Comparison of ENCODE assay signal across 2 cellular contexts in the genomic region with DNA sequence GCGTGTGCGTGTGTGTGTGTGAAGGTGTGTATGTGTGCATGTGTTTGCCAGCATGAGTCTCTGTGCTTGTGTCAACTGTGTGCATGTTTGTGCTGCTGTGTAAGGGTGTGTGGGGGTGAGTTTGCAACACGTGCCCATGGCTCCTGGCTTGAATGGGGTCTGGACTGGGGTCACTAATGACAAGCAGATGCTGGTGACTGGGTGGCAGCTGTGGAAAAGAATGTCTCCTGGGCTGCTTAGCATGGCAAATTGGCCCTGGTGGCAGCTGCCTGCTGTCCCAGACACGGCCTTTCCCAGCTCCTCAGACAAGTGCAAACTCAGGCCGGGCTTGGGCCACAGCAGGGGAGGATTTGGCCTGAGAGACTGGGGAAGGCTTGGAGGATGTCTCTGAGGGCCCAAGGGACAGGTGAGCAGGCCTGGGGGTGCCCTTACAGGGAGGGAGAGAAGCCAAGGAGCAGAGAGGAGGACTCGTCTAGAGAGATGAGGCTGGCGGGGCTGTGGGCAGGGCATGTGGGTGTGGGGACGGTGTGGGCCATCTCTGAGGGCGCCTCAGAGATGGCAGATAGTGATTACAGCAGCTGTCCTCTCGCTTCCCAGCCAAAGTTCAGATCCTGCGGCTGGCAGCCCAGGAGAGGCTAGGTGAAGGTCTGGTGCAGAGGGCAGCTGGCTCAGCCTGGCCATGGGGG.
TF ChIP-seq lines count a peak whose summit lies in the region.

No MANE protein-coding gene starts in this region.

TF ChIP-seq in HEK293, 187 proteins besides CTCF, POLR2A, EP300 and RAD21:
- TF ChIP-seq ZNF423 (tag by site-specific recombination; IDR thresholded peaks at IDR 0.05) (no peak), ZFP41 (tag by site-specific recombination; IDR thresholded peaks at IDR 0.05; ENCODE audit: borderline replicate concordance) (no peak), ZNF610 (tag by site-specific recombination; IDR thresholded peaks at IDR 0.05; ENCODE audit: borderline replicate concordance) (no peak), ZNF404 (tag by site-specific recombination; IDR thresholded peaks at IDR 0.05) (no peak), ZNF184 (tag by site-specific recombination; IDR thresholded peaks at IDR 0.05) (no peak), ZFHX2 (tag by site-specific recombination; conservative IDR thresholded peaks at IDR 0.05) (peak; percentile 74), ZNF76 (tag by site-specific recombination; IDR thresholded peaks at IDR 0.05; ENCODE audit: borderline replicate concordance, low read depth) (no peak), ZNF580 (tag by site-specific recombination; IDR thresholded peaks at IDR 0.05) (no peak), ZNF10 (tag by site-specific recombination; IDR thresholded peaks at IDR 0.05) (no peak), ZNF138 (tag by site-specific recombination; IDR thresholded peaks at IDR 0.05; ENCODE audit: borderline replicate concordance) (no peak), ZNF837 (tag by site-specific recombination; IDR thresholded peaks at IDR 0.05) (no peak), GLIS2 (tag by site-specific recombination; IDR thresholded peaks at IDR 0.05) (no peak), EGR2 (tag by site-specific recombination; IDR thresholded peaks at IDR 0.05; ENCODE audit: low read depth) (peak; percentile 73; the same call in 1 of the 2 replicates), ZNF394 (tag by site-specific recombination; IDR thresholded peaks at IDR 0.05; ENCODE audit: borderline replicate concordance) (no peak)

TF ChIP-seq in HepG2, 621 proteins besides CTCF, POLR2A, EP300 and RAD21:
- TF ChIP-seq ZNF614 (CRISPR knock-in tag; IDR thresholded peaks at IDR 0.05; ENCODE audit: borderline replicate concordance) (no peak), MNT (IDR thresholded peaks at IDR 0.05) (peak; percentile 60)
TF ChIP-seq in HepG2: peak in this region for 1.
